In genomic region chr2:152456262-152456661, GRCh38 we compare ENCODE assay signal across 19 cellular contexts.
DNase-seq lines count a peak whose midpoint lies in the region; ATAC-seq and TF ChIP-seq lines count a peak whose summit lies in the region.
"Had no signal": no experiment of that assay in that cellular context is flagged by ENCODE, and none has a peak within 500 bp of the region (broad histone marks: within the 10 kb centered on the region; RNA-seq: fewer than 3 reads in every experiment).

No MANE protein-coding gene starts in this region.

- 51% methylated on average over 3 of the region's 3 CpGs for WGBS in smooth muscle cell (ENCODE audit: low lambda C conversion rate)

- no peaks in the 10 kb centered on the region for H3K9me3 Mint-ChIP-seq in HFFc6
- H3K9me3 Mint-ChIP-seq: activated naive CD4-positive, alpha-beta T cell treated with anti-CD3 and anti-CD28 coated beads for 36 hours had no signal

- H3K4me3 ChIP-seq in fibroblast of mammary gland (ENCODE audit: control insufficient read depth, low read depth, low read length) (no peak overlapping the region), smooth muscle cell (no peak overlapping the region)
- H3K4me3 ChIP-seq: cardiac muscle cell, gastrocnemius medialis, suprapubic skin had no signal

- DNase-seq in HFFc6 (peak; percentile 25), amniotic epithelial cell (ENCODE audit: low read depth) (peak; percentile 61), fibroblast of mammary gland (ENCODE audit: low read depth) (peak; percentile 39), smooth muscle cell (lab: John Stamatoyannopoulos, UW; ENCODE audit: unreplicated experiment) (no peak), GOT3 (lab: John Stamatoyannopoulos, UW) (no peak)
- DNase-seq: activated CD4-positive, alpha-beta T cell treated with anti-CD3 and anti-CD28 coated beads for 4 hours; activated naive CD4-positive, alpha-beta T cell treated with anti-CD3 and anti-CD28 coated beads for 36 hours; DMS53; gastrocnemius medialis; KBM-7; NCI-H1417; right cardiac atrium; SHP77 treated with DMSO at 0.1 percent for 48 hours; stimulated activated CD4-positive, alpha-beta T cell treated with anti-CD3 and anti-CD28 coated beads, Interleukin-1b, Interleukin-23, amount 100 ng/mL, for 48 hours had no signal

- peaks cover 3% of the 10 kb centered on the region for H4K20me1 ChIP-seq in smooth muscle cell (ENCODE audit: low read depth)

- TF ChIP-seq CTCF in HFFc6 (IDR thresholded peaks at IDR 0.05) (no peak), fibroblast of mammary gland (conservative IDR thresholded peaks at IDR 0.05; ENCODE audit: control insufficient read depth, insufficient read depth, low read depth, low read length) (no peak), smooth muscle cell (IDR thresholded peaks at IDR 0.05; ENCODE audit: borderline replicate concordance, insufficient read depth, poor library complexity, severe bottlenecking) (no peak)

- H3K4me3 Mint-ChIP-seq in HFFc6, result no peak overlapping the region
- H3K4me3 Mint-ChIP-seq: activated naive CD4-positive, alpha-beta T cell treated with anti-CD3 and anti-CD28 coated beads for 36 hours had no signal

- H3K79me2 ChIP-seq in smooth muscle cell (ENCODE audit: low read depth), result peaks cover 68% of the 10 kb centered on the region

- peaks cover 20% of the 10 kb centered on the region for H3K4me1 ChIP-seq in smooth muscle cell (ENCODE audit: low read depth)
- H3K4me1 ChIP-seq: gastrocnemius medialis, suprapubic skin had no signal

- H3K4me1 Mint-ChIP-seq in HFFc6 (ENCODE audit: low read depth), result peaks cover 20% of the 10 kb centered on the region

- H3K27me3 Mint-ChIP-seq in HFFc6 (ENCODE audit: insufficient read depth), result no peaks in the 10 kb centered on the region; the same call in 1 of the 2 replicates

- no peaks in the 10 kb centered on the region for H3F3A ChIP-seq in smooth muscle cell (ENCODE audit: low read depth)

- H3K9me3 ChIP-seq in smooth muscle cell (replicated peaks; ENCODE audit: low read depth), result no peaks in the 10 kb centered on the region
- H3K9me3 ChIP-seq: gastrocnemius medialis, suprapubic skin had no signal

- H2AFZ ChIP-seq in smooth muscle cell (ENCODE audit: low read depth), result no peak overlapping the region

- peaks cover 5% of the 10 kb centered on the region; the same call in 1 of the 2 replicates for H3K36me3 Mint-ChIP-seq in HFFc6 (ENCODE audit: low read depth)

- no peaks in the 10 kb centered on the region for H3K36me3 ChIP-seq in smooth muscle cell (ENCODE audit: low read depth)
- H3K36me3 ChIP-seq: cardiac muscle cell, gastrocnemius medialis, suprapubic skin had no signal

- ATAC-seq in HG03565 (IDR thresholded peaks at IDR 0.05; ENCODE audit: unreplicated experiment) (no peak), HG02610 (IDR thresholded peaks at IDR 0.05; ENCODE audit: unreplicated experiment) (no peak)
- ATAC-seq: gastrocnemius medialis, right cardiac atrium had no signal

- H3K27me3 ChIP-seq in smooth muscle cell (ENCODE audit: low read depth), result no peaks in the 10 kb centered on the region
- H3K27me3 ChIP-seq: cardiac muscle cell, gastrocnemius medialis, suprapubic skin had no signal

- no peak overlapping the region for H3K27ac Mint-ChIP-seq in HFFc6
- H3K27ac Mint-ChIP-seq: activated naive CD4-positive, alpha-beta T cell treated with anti-CD3 and anti-CD28 coated beads for 36 hours had no signal

- H3K27ac ChIP-seq in smooth muscle cell (ENCODE audit: low read depth), result peak overlapping the region; percentile 48
- H3K27ac ChIP-seq: C4-2B, cardiac muscle cell, gastrocnemius medialis, suprapubic skin had no signal

- no peak overlapping the region for H3K4me2 ChIP-seq in smooth muscle cell

- no peak overlapping the region for H3K9ac ChIP-seq in smooth muscle cell (ENCODE audit: low read depth)

Comparison
In these comparisons a context has a peak if more than half of its experiments do, and no peak if none do; other contexts are left out.
1. DNase-seq: peak in HFFc6 (single experiment), amniotic epithelial cell (single experiment) and fibroblast of mammary gland (single experiment); none in smooth muscle cell (single experiment) and GOT3 (single experiment).